In the genomic region with DNA sequence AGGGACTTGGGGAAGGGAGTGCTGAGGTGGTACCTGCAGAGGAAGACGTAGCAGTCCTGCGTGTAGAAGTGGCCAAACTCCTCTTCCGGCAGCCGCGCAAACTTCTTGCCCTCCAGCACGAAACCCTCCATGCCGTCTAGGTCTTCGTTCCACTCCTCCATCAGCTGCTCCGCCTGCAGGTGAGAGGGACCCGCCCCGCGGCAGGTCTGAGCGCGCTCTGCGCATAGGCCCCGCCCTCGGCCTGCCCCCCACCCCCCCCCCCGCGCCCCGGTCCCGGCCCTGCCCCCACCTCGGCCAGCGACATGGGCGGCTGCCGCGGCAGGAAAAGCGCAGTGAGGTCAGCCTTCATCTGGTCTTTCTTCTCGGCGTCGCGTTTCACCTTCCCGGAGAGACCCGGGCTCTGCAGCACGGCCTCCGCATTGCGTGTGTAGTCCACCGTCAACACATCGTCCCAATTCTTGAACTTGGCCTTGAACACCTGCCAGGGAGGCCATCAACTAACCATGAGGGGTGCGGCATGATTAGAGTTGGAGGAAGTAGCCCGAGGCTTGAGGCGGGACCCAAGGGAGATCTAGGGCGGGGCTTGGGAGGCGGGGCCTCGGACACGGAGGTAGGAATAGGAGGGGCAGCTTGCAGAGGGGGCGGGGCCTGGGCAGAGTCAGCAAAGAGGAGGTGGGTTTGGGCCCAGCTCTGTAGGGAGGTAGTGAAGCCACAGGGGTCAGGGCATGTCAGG, we compare ENCODE assay signal across 8 cellular contexts. TPM values are rescaled to one million over a fixed set of nuclear protein-coding genes. Genes with fewer than 3 reads are reported as not detected.
DNase-seq lines count a peak whose midpoint lies in the region; ATAC-seq and TF ChIP-seq lines count a peak whose summit lies in the region.

No MANE protein-coding gene starts in this region.

- no peaks in the 10 kb centered on the region for H3K4me1 Mint-ChIP-seq in activated CD4-positive, alpha-beta memory T cell treated with anti-CD3 and anti-CD28 coated beads for 36 hours (ENCODE audit: low read depth)
- H3K4me1 Mint-ChIP-seq in glutamatergic neuron (ENCODE audit: low read depth, unreplicated experiment): peaks cover 7% of the 10 kb centered on the region

- peaks cover 29% of the 10 kb centered on the region for H3K36me3 Mint-ChIP-seq in activated CD4-positive, alpha-beta memory T cell treated with anti-CD3 and anti-CD28 coated beads for 36 hours
- no peaks in the 10 kb centered on the region for H3K36me3 Mint-ChIP-seq in glutamatergic neuron (ENCODE audit: unreplicated experiment)

- H3K9me3 Mint-ChIP-seq in activated CD4-positive, alpha-beta memory T cell treated with anti-CD3 and anti-CD28 coated beads for 36 hours: no peaks in the 10 kb centered on the region
- peaks cover 8% of the 10 kb centered on the region for H3K9me3 Mint-ChIP-seq in glutamatergic neuron (ENCODE audit: unreplicated experiment)

- POLR2A ChIA-PET in activated CD4-positive, alpha-beta memory T cell treated with anti-CD3 and anti-CD28 coated beads for 36 hours (lab: Charles Lee): no interaction called here

- intact Hi-C loops in activated CD4-positive, alpha-beta memory T cell treated with anti-CD3 and anti-CD28 coated beads for 36 hours (cut with micrococcal nuclease): no loop called here
- intact Hi-C loops in sigmoid colon (cut with DNase I): no loop called here

- H3K4me3 ChIP-seq in sigmoid colon: no peak overlapping the region

- no peaks in the 10 kb centered on the region for H3K27me3 ChIP-seq in sigmoid colon

- TF ChIP-seq CTCF in glutamatergic neuron (IDR thresholded peaks at IDR 0.05; ENCODE audit: partially characterized antibody, unreplicated experiment) (no peak), sigmoid colon (IDR thresholded peaks at IDR 0.05) (no peak)

- TF ChIP-seq EP300 in sigmoid colon (IDR thresholded peaks at IDR 0.05): no peak

- H3K27me3 Mint-ChIP-seq in activated CD4-positive, alpha-beta memory T cell treated with anti-CD3 and anti-CD28 coated beads for 36 hours: no peaks in the 10 kb centered on the region
- peaks cover 15% of the 10 kb centered on the region for H3K27me3 Mint-ChIP-seq in glutamatergic neuron (ENCODE audit: unreplicated experiment)

- H3K27ac ChIP-seq in sigmoid colon: peak overlapping the region in 2 of 4 donors; percentile 36 to 45

- peaks cover 24 to 92% (median 64%) of the 10 kb centered on the region in 4 donors for H3K36me3 ChIP-seq in sigmoid colon

- no peak overlapping the region for H3K27ac Mint-ChIP-seq in activated CD4-positive, alpha-beta memory T cell treated with anti-CD3 and anti-CD28 coated beads for 36 hours
- H3K27ac Mint-ChIP-seq in glutamatergic neuron (ENCODE audit: unreplicated experiment): peak overlapping the region; percentile 82

- no peak for TF ChIP-seq POLR2A in sigmoid colon (IDR thresholded peaks at IDR 0.05)

- DNase-seq in Daoy (ENCODE audit: low read depth): peak; percentile 58
- peak; percentile 3 for DNase-seq in NCI-H1092 (lab: John Stamatoyannopoulos, UW)
- peak; percentile 58 for DNase-seq in activated CD4-positive, alpha-beta memory T cell treated with anti-CD3 and anti-CD28 coated beads for 36 hours
- DNase-seq in glutamatergic neuron: peak; percentile 85
- DNase-seq in sigmoid colon: peak; percentile 81
- DNase-seq in C1 segment of cervical spinal cord (lab: John Stamatoyannopoulos, UW): no peak

- no peaks in the 10 kb centered on the region for H3K9me3 ChIP-seq in sigmoid colon

- H3K4me3 Mint-ChIP-seq in activated CD4-positive, alpha-beta memory T cell treated with anti-CD3 and anti-CD28 coated beads for 36 hours: no peak overlapping the region
- H3K4me3 Mint-ChIP-seq in glutamatergic neuron (ENCODE audit: unreplicated experiment): peak overlapping the region; percentile 76

- H3K4me1 ChIP-seq in sigmoid colon: peaks cover 0 to 13% (median 5%) of the 10 kb centered on the region in 4 donors

- CTCF ChIA-PET in activated CD4-positive, alpha-beta memory T cell treated with anti-CD3 and anti-CD28 coated beads for 36 hours (lab: Charles Lee): interaction anchor here (1.0 to 2.3 kb wide), 4 partner anchors 14 to 68 kb away, joined by 3 to 8 read pairs (median 4); a partner anchor contains a TSS

- ATAC-seq in GM18517 (IDR thresholded peaks at IDR 0.05; ENCODE audit: unreplicated experiment) (no peak), HG02852 (IDR thresholded peaks at IDR 0.05; ENCODE audit: unreplicated experiment) (no peak)

- WGBS in sigmoid colon, 2 donors: 13 to 66% methylated on average over 46 of the region's 46 CpGs

RNA-seq across cellular contexts. Expression of a gene that starts 11.5 kb away (rescaled TPM):
- total RNA-seq in Daoy (2014; rRNA removed; shearing (Covaris generic)): 179 and 192 TPM in 2 replicates
- 100 to 1,000 TPM; 357 to 359 TPM for total RNA-seq in activated CD4-positive, alpha-beta memory T cell treated with anti-CD3 and anti-CD28 coated beads for 36 hours
- 203 TPM for total RNA-seq in glutamatergic neuron (ENCODE audit: unreplicated experiment)
- 100 to 1,000 TPM; 222 to 422 (median 236) TPM for total RNA-seq in sigmoid colon
- 100 to 1,000 TPM; 115 to 208 (median 136) TPM for polyA plus RNA-seq in sigmoid colon

RNA-seq across cellular contexts. Expression of a gene that starts 13.4 kb away (rescaled TPM):
- total RNA-seq in Daoy (2014; rRNA removed; shearing (Covaris generic)): 6.3 and 7.9 TPM in 2 replicates
- total RNA-seq in activated CD4-positive, alpha-beta memory T cell treated with anti-CD3 and anti-CD28 coated beads for 36 hours: 1 to 10 TPM; 6.5 to 6.8 TPM
- total RNA-seq in glutamatergic neuron (ENCODE audit: unreplicated experiment) (7.4 TPM), sigmoid colon (10 to 100 TPM in 3 of 4 donors, 1 to 10 TPM in 1; 8.7 to 14.4 (median 11.7) TPM)
- 10 to 100 TPM in 2 of 3 donors, 1 to 10 TPM in 1; 3.7 to 11.4 (median 11.1) TPM for polyA plus RNA-seq in sigmoid colon

RNA-seq across cellular contexts. Expression of a gene that starts 21.6 kb away (rescaled TPM):
- total RNA-seq in Daoy (2014; rRNA removed; shearing (Covaris generic)): 22.6 and 24.3 TPM in 2 replicates
- total RNA-seq in activated CD4-positive, alpha-beta memory T cell treated with anti-CD3 and anti-CD28 coated beads for 36 hours: 10 to 100 TPM; 27.3 to 27.5 TPM
- total RNA-seq in glutamatergic neuron (ENCODE audit: unreplicated experiment) (84.6 TPM), sigmoid colon (10 to 100 TPM; 16.8 to 25.2 (median 17.2) TPM)
- polyA plus RNA-seq in sigmoid colon: 10 to 100 TPM in 1 of 3 donors, 1 to 10 TPM in 2; 2.8 to 11.2 (median 4.2) TPM

Comparison
In these comparisons a context has a peak if more than half of its experiments do, and no peak if none do; other contexts are left out.
1. DNase-seq: peak in Daoy (single experiment), NCI-H1092 (single experiment), activated CD4-positive, alpha-beta memory T cell treated with anti-CD3 and anti-CD28 coated beads for 36 hours (single experiment), glutamatergic neuron (single experiment) and sigmoid colon (single experiment); none in C1 segment of cervical spinal cord (0 of 14).